ENCODE assay signal across 17 cellular contexts in genomic region chr7:1874522-1875389, GRCh38.
DNase-seq lines count a peak whose midpoint lies in the region; ATAC-seq, FAIRE-seq and TF ChIP-seq lines count a peak whose summit lies in the region.
"Had no signal": no experiment of that assay in that cellular context is flagged by ENCODE, and none has a peak within 500 bp of the region (broad histone marks: within the 10 kb centered on the region; RNA-seq: fewer than 3 reads in every experiment).

No MANE protein-coding gene starts in this region.

- H3K27ac ChIP-seq in gastroesophageal sphincter, result no peak overlapping the region
- peak overlapping the region in 1 of 2 donors; percentile 36 for H3K27ac ChIP-seq in small intestine (ENCODE audit: low read depth in 1 of 2, low read length in 1 of 2)
- H3K27ac ChIP-seq: skin epidermis had no signal

- H3K36me3 ChIP-seq in gastroesophageal sphincter, result peaks cover 0 to 2% of the 10 kb centered on the region in 2 donors
- H3K36me3 ChIP-seq in small intestine (ENCODE audit: control insufficient read depth in 2 of 2, insufficient read depth in 2 of 2, low read length in 2 of 2), result no peaks in the 10 kb centered on the region

- no peaks in the 10 kb centered on the region for H3K4me1 Mint-ChIP-seq in MCF 10A (ENCODE audit: insufficient read depth, unreplicated experiment)

- WGBS in gastroesophageal sphincter (ENCODE audit: low coverage in 1 of 2), 2 donors, result 87 to 90% methylated on average over 3 to 7 of the region's 23 CpGs
- WGBS in small intestine, 3 donors, result 40 to 62% (median 59%) methylated on average over 19 to 22 of the region's 23 CpGs

- H3K27ac Mint-ChIP-seq in MCF 10A (ENCODE audit: low read depth, unreplicated experiment), result no peak overlapping the region
- H3K27ac Mint-ChIP-seq: activated CD4-positive, alpha-beta memory T cell treated with anti-CD3 and anti-CD28 coated beads, Interleukin-2, amount 10 ng/mL, durations not matched to agents 7 days and 5 days; natural killer cell had no signal

- no TSS peak for BruUV-seq in MCF 10A (replicated peaks; lab: Mats Ljungman, UMichigan)

- no peaks in the 10 kb centered on the region for H3K36me3 Mint-ChIP-seq in MCF 10A (ENCODE audit: insufficient read depth, unreplicated experiment)
- H3K36me3 Mint-ChIP-seq: natural killer cell had no signal

- H3K27me3 Mint-ChIP-seq in MCF 10A (ENCODE audit: insufficient read depth, unreplicated experiment), result no peaks in the 10 kb centered on the region
- H3K27me3 Mint-ChIP-seq: activated CD4-positive, alpha-beta memory T cell treated with anti-CD3 and anti-CD28 coated beads, Interleukin-2, amount 10 ng/mL, durations not matched to agents 7 days and 5 days had no signal

- ATAC-seq in gastroesophageal sphincter, result peak; percentile 10
- ATAC-seq in HG03565 (IDR thresholded peaks at IDR 0.05; ENCODE audit: unreplicated experiment), result no peak

- no peak for FAIRE-seq in small intestine (lab: Jason Lieb, UNC)
- FAIRE-seq: A204.1 had no signal

- POLR2A ChIA-PET in MCF 10A (lab: Yijun Ruan, JAX), result no interaction called here

- H3K9me3 Mint-ChIP-seq in MCF 10A (ENCODE audit: unreplicated experiment), result peaks cover 7% of the 10 kb centered on the region

- no peak overlapping the region for H3K4me3 Mint-ChIP-seq in MCF 10A (ENCODE audit: unreplicated experiment)
- H3K4me3 Mint-ChIP-seq: activated CD4-positive, alpha-beta memory T cell treated with anti-CD3 and anti-CD28 coated beads, Interleukin-2, amount 10 ng/mL, durations not matched to agents 7 days and 5 days; natural killer cell had no signal

- H3K27me3 ChIP-seq in gastroesophageal sphincter (no peaks in the 10 kb centered on the region), small intestine (ENCODE audit: control insufficient read depth in 2 of 2, insufficient read depth in 2 of 2, low read length in 2 of 2) (no peaks in the 10 kb centered on the region)

- TF ChIP-seq CTCF in gastroesophageal sphincter (IDR thresholded peaks at IDR 0.05) (no peak), MCF 10A (IDR thresholded peaks at IDR 0.05; ENCODE audit: unreplicated experiment) (no peak)

- no peak for TF ChIP-seq EP300 in gastroesophageal sphincter (IDR thresholded peaks at IDR 0.05)

- no peak for TF ChIP-seq POLR2A in gastroesophageal sphincter (IDR thresholded peaks at IDR 0.05)

- peak; percentile 4 for DNase-seq in NCI-H2227 (lab: John Stamatoyannopoulos, UW; ENCODE audit: unreplicated experiment)
- no peak for DNase-seq in NCI-H2227 treated with DMSO at 0.1 percent for 48 hours (lab: John Stamatoyannopoulos, UW)
- peak; percentile 98 for DNase-seq in NCI-H2107 treated with DMSO at 0.1 percent for 48 hours (lab: John Stamatoyannopoulos, UW; ENCODE audit: unreplicated experiment)
- DNase-seq in small intestine, result peak; percentile 28
- DNase-seq in HK-2 (ENCODE audit: unreplicated experiment), result no peak
- DNase-seq in MCF 10A (ENCODE audit: unreplicated experiment), result no peak
- DNase-seq: activated CD4-positive, alpha-beta memory T cell treated with anti-CD3 and anti-CD28 coated beads, Interleukin-2, amount 10 ng/mL, durations not matched to agents 7 days and 5 days; activated gamma-delta T cell; DMS 273 treated with DMSO at 0.1 percent for 48 hours; KG1; natural killer cell; NCI-H226; T-helper 9 cell had no signal

- H3K4me3 ChIP-seq in gastroesophageal sphincter (no peak overlapping the region), small intestine (ENCODE audit: low read depth in 1 of 2, low read length in 2 of 2) (no peak overlapping the region)
- H3K4me3 ChIP-seq: skin epidermis had no signal

- H3K9me3 ChIP-seq in gastroesophageal sphincter (peaks cover 0 to 16% (median 0%) of the 10 kb centered on the region in 3 donors), small intestine (ENCODE audit: control insufficient read depth, low read depth) (no peaks in the 10 kb centered on the region)

- CTCF ChIA-PET in MCF 10A (lab: Yijun Ruan, JAX), result no interaction called here

- intact Hi-C loops in MCF 10A (cut with micrococcal nuclease), result no loop called here

- no peaks in the 10 kb centered on the region for H3K4me1 ChIP-seq in gastroesophageal sphincter
- no peaks in the 10 kb centered on the region for H3K4me1 ChIP-seq in small intestine (ENCODE audit: control insufficient read depth in 2 of 2, insufficient read depth in 1 of 2, low read depth in 1 of 2, low read length in 1 of 2)

Comparison
In these comparisons a context has a peak if more than half of its experiments do, and no peak if none do; other contexts are left out.
1. DNase-seq: peak in NCI-H2227 (single experiment), NCI-H2107 treated with DMSO at 0.1 percent for 48 hours (single experiment) and small intestine (single experiment); none in NCI-H2227 treated with DMSO at 0.1 percent for 48 hours (single experiment), HK-2 (single experiment) and MCF 10A (single experiment).